31 cellular contexts compared by ENCODE assay signal in genomic region chr20:61424011-61424627, GRCh38.
"Had no signal": no experiment of that assay in that cellular context is flagged by ENCODE, and none has a peak within 500 bp of the region (broad histone marks: within the 10 kb centered on the region; RNA-seq: fewer than 3 reads in every experiment).

No MANE protein-coding gene starts in this region.

- H3K4me3 ChIP-seq: adrenal gland, body of pancreas, cardiac muscle cell, colonic mucosa, esophagus squamous epithelium, gastroesophageal sphincter had no signal

- H3K36me3 ChIP-seq: adrenal gland, cardiac muscle cell, colonic mucosa, esophagus squamous epithelium, gastroesophageal sphincter had no signal

- H3K4me1 ChIP-seq: adrenal gland, body of pancreas, colonic mucosa, esophagus squamous epithelium, gastroesophageal sphincter had no signal

- DNase-seq: activated CD4-positive, alpha-beta memory T cell treated with anti-CD3 and anti-CD28 coated beads, Interleukin-2, amount 10 ng/mL, durations not matched to agents 7 days and 5 days; activated CD4-positive, alpha-beta T cell treated with anti-CD3 and anti-CD28 coated beads for 1 hour; activated CD4-positive, alpha-beta T cell treated with anti-CD3 and anti-CD28 coated beads for 4 hours; activated CD4-positive, alpha-beta T cell treated with anti-CD3 and anti-CD28 coated beads, Interleukin-2, amount 10 ng/mL, durations not matched to agents 7 days and 5 days; activated CD4-positive, alpha-beta T cell treated with anti-CD3 and anti-CD28 coated beads, Interleukin-2, amount 50 U/mL, for 4 hours; activated CD8-positive, alpha-beta memory T cell treated with anti-CD3 and anti-CD28 coated beads, Interleukin-2, amount 50 U/mL, for 48 hours; activated naive CD4-positive, alpha-beta T cell treated with anti-CD3 and anti-CD28 coated beads for 36 hours; activated naive CD8-positive, alpha-beta T cell treated with anti-CD3 and anti-CD28 coated beads for 36 hours; activated naive CD8-positive, alpha-beta T cell treated with anti-CD3 and anti-CD28 coated beads, Interleukin-2, amount 50 U/mL, for 24 hours; activated T-cell treated with anti-CD3 and anti-CD28 coated beads for 4 hours; activated T-cell treated with anti-CD3 and anti-CD28 coated beads, Interleukin-2, amount 50 U/mL, for 24 hours; activated T-cell treated with anti-CD3 and anti-CD28 coated beads, Interleukin-2, amount 50 U/mL, for 72 hours; adrenal gland; amygdala; aorta; body of pancreas; central memory CD4-positive, alpha-beta T cell; cerebellar nuclear complex; colonic mucosa; effector CD8-positive, alpha-beta T cell; esophagus squamous epithelium; foreskin melanocyte; T-helper 9 cell had no signal

- H3K9me3 ChIP-seq: adrenal gland, body of pancreas, colonic mucosa, esophagus squamous epithelium had no signal

- H3K27me3 ChIP-seq: body of pancreas, cardiac muscle cell, colonic mucosa had no signal

- ATAC-seq: activated naive CD8-positive, alpha-beta T cell treated with anti-CD3 and anti-CD28 coated beads, Interleukin-2, amount 50 U/mL, for 24 hours; activated T-cell treated with anti-CD3 and anti-CD28 coated beads, Interleukin-2, amount 50 U/mL, for 72 hours; body of pancreas; gastroesophageal sphincter; WTC11 had no signal

- FAIRE-seq: endometrium, endothelial cell of umbilical vein, TTC549 had no signal

- H3K27ac ChIP-seq: adrenal gland, body of pancreas, cardiac muscle cell, colonic mucosa, epithelial cell of prostate, esophagus squamous epithelium, gastroesophageal sphincter, VCaP had no signal
